In genomic region chr1:50109647-50110075, GRCh38 we compare ENCODE assay signal across 9 cellular contexts. TPM values are rescaled to one million over a fixed set of nuclear protein-coding genes. Genes with fewer than 3 reads are reported as not detected.
DNase-seq lines count a peak whose midpoint lies in the region; ATAC-seq and TF ChIP-seq lines count a peak whose summit lies in the region.
"Had no signal": no experiment of that assay in that cellular context is flagged by ENCODE, and none has a peak within 500 bp of the region (broad histone marks: within the 10 kb centered on the region; RNA-seq: fewer than 3 reads in every experiment).

No MANE protein-coding gene starts in this region.

- no peaks in the 10 kb centered on the region for H3K9me3 ChIP-seq in colonic mucosa

- no peak overlapping the region for H3K27ac ChIP-seq in colonic mucosa
- H3K27ac ChIP-seq: SK-N-MC had no signal

- no peak for TF ChIP-seq CTCF in colonic mucosa (IDR thresholded peaks at IDR 0.05)

- DNase-seq in COLO829 (ENCODE audit: low spot score) = peak; percentile 2
- DNase-seq in NCI-H1417 (lab: John Stamatoyannopoulos, UW) = peak; percentile 55 to 85 (median 68)
- DNase-seq in SKM-1 (lab: John Stamatoyannopoulos, UW; ENCODE audit: unreplicated experiment) = peak; percentile 58
- DNase-seq in left kidney (ENCODE audit: low read depth, low spot score) = peak; percentile 94
- no peak for DNase-seq in activated gamma-delta T cell (lab: John Stamatoyannopoulos, UW)
- DNase-seq in colonic mucosa = no peak

- H3K9ac ChIP-seq in colonic mucosa (ENCODE audit: low read depth in 2 of 2, low read length in 2 of 2) = no peak overlapping the region

- no peaks in the 10 kb centered on the region for H3K4me1 ChIP-seq in colonic mucosa

- H3K36me3 ChIP-seq in colonic mucosa = no peaks in the 10 kb centered on the region

- H3K27me3 ChIP-seq in colonic mucosa = no peaks in the 10 kb centered on the region

- H3K4me3 ChIP-seq in colonic mucosa = no peak overlapping the region
- H3K4me3 ChIP-seq: SK-N-MC had no signal

- intact Hi-C loops in colonic mucosa (cut with DNase I) = no loop called here

- ATAC-seq in activated CD4-positive, CD25-positive, alpha-beta regulatory T cell treated with anti-CD3 and anti-CD28 coated beads, Interleukin-2, amount 50 U/mL, for 24 hours = no peak
- ATAC-seq in HG03442 (IDR thresholded peaks at IDR 0.05; ENCODE audit: unreplicated experiment) = no peak

RNA-seq across cellular contexts. Expression of gene ELAVL4, which starts 0.9 kb away (rescaled TPM):
- 1 to 10 TPM in 1 of 2 donors, under 1 TPM in 1; 0.54 to 1.5 TPM for total RNA-seq in colonic mucosa

Comparison
In these comparisons a context has a peak if more than half of its experiments do, and no peak if none do; other contexts are left out.
1. DNase-seq: peak in COLO829 (single experiment), NCI-H1417 (3 of 3), SKM-1 (single experiment) and left kidney (single experiment); none in activated gamma-delta T cell (single experiment) and colonic mucosa (single experiment).